14 cellular contexts compared by ENCODE assay signal in the genomic region with DNA sequence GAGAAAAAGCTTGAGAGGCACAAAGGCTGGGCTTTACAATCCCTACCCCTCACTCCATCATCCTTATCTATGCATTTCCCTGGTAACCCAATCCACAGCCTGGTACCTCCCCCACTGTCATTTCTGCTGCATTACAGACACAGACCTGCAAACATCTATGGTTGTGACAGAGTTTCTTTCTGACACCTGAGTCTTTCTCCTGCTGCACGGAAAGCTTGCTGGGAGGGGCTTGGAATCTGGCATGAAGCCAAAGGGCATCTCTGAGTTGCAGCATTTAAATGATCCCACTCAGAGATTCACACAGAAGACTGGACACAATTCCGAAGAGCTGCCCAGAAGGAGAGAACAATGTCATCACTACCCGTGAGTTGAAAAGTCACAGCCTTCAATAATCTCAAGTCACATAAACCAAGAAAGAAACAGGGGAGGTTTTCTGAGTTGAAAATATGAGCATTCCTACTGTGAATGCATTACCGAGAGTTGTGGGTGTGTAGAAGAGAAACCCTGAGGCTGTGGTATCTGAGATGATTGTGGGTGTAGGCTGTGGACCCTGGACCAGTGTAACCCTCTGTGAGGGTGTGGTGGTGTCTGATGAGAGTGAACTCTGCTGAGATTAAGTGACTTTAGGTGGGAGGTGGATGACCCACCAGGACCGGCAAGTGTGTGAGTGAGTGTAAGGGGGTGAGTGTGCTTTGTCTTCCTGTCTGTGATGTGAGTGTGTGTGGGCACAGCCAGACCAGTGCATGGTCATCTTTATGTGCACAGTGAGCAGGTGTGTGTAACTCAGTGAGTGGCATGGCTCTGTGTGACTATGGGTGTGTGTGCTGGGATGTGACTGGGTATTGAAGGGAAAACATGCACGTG. TPM values are rescaled to one million over a fixed set of nuclear protein-coding genes. Genes with fewer than 3 reads are reported as not detected.
DNase-seq lines count a peak whose midpoint lies in the region; ATAC-seq and TF ChIP-seq lines count a peak whose summit lies in the region.
"Had no signal": no experiment of that assay in that cellular context is flagged by ENCODE, and none has a peak within 500 bp of the region (broad histone marks: within the 10 kb centered on the region; RNA-seq: fewer than 3 reads in every experiment).

Gene LGALS14, plus strand, starts transcription at position 301 of the 864 bp plus-strand sequence. Its CDS starts 48 bp downstream, at position 349.

- peaks cover 10 to 22% (median 16%) of the 10 kb centered on the region in 10 experiments for H3K4me1 ChIP-seq in BLaER1 treated with 17β-estradiol and CSF1 and Interleukin-3, amounts not matched to agents 10 nM and 100 nM

- H3K36me3 Mint-ChIP-seq in activated naive CD4-positive, alpha-beta T cell treated with anti-CD3 and anti-CD28 coated beads, Interleukin-2, amount 50 U/mL, for 72 hours = peaks cover 5 to 35% of the 10 kb centered on the region in 2 donors
- H3K36me3 Mint-ChIP-seq: immature natural killer cell had no signal

- DNase-seq in GM13976 (ENCODE audit: low spot score) = peak; percentile 28
- peak; percentile 46 for DNase-seq in NCI-H345 treated with DMSO at 0.1 percent for 48 hours (lab: John Stamatoyannopoulos, UW; ENCODE audit: unreplicated experiment)
- peak in 1 of 2 donors; percentile 30 for DNase-seq in activated naive CD4-positive, alpha-beta T cell treated with anti-CD3 and anti-CD28 coated beads, Interleukin-2, amount 50 U/mL, for 72 hours (ENCODE audit: low spot score in 2 of 2)
- DNase-seq in RKO (ENCODE audit: low spot score) = no peak
- no peak for DNase-seq in ecto neural progenitor cell (ENCODE audit: low spot score)
- DNase-seq: activated CD4-positive, CD25-positive, alpha-beta regulatory T cell treated with anti-CD3 and anti-CD28 coated beads, Interleukin-2, amount 50 U/mL, for 72 hours; immature natural killer cell had no signal

- H3K4me2 ChIP-seq in BLaER1 treated with 17β-estradiol and CSF1 and Interleukin-3, amounts not matched to agents 10 nM and 100 nM = peak within 1 kb of the TSS in 8 of 11 experiments; percentile 20 to 54 (median 30); a peak in 8 of 22 replicates

- peak within 1 kb of the TSS; percentile 82 to 90 for H3K27ac Mint-ChIP-seq in activated naive CD4-positive, alpha-beta T cell treated with anti-CD3 and anti-CD28 coated beads, Interleukin-2, amount 50 U/mL, for 72 hours
- H3K27ac Mint-ChIP-seq: dendritic cell treated with granulocyte-macrophage colony-stimulating factor and Interleukin-4, amounts not matched to agents 40 ng/mL and 50 ng/mL, for 4 days; immature natural killer cell; stimulated activated naive CD8-positive, alpha-beta T cell treated with anti-CD3 and anti-CD28 coated beads, Interleukin-15, Interleukin-2, amounts not matched to agents 100 ng/mL and 50 ng/mL, for 24 hours had no signal

- H3K4me3 ChIP-seq in BLaER1 treated with 17β-estradiol and CSF1 and Interleukin-3, amounts not matched to agents 10 nM and 100 nM = no peak within 1 kb of the TSS

- no peaks in the 10 kb centered on the region for H3K27me3 ChIP-seq in BLaER1 treated with 17β-estradiol and CSF1 and Interleukin-3, amounts not matched to agents 10 nM and 100 nM

- peak within 1 kb of the TSS in 2 of 11 experiments; percentile 33 to 37; a peak in 3 of 22 replicates for H3K27ac ChIP-seq in BLaER1 treated with 17β-estradiol and CSF1 and Interleukin-3, amounts not matched to agents 10 nM and 100 nM
- H3K27ac ChIP-seq: C4-2B had no signal

- H3K36me3 ChIP-seq in BLaER1 treated with 17β-estradiol and CSF1 and Interleukin-3, amounts not matched to agents 10 nM and 100 nM = no peaks in the 10 kb centered on the region

- peak; percentile 76 to 92 for ATAC-seq in activated naive CD4-positive, alpha-beta T cell treated with anti-CD3 and anti-CD28 coated beads, Interleukin-2, amount 50 U/mL, for 72 hours
- ATAC-seq in GM21447 (IDR thresholded peaks at IDR 0.05; ENCODE audit: unreplicated experiment) = no peak
- no peak for ATAC-seq in HG02588 (IDR thresholded peaks at IDR 0.05; ENCODE audit: unreplicated experiment)

- 0 out of 22 replicates have a peak, but pooled peaks cover 0 to 4% (median 0%) of the 10 kb centered on the region in 11 experiments for H3K9me3 ChIP-seq in BLaER1 treated with 17β-estradiol and CSF1 and Interleukin-3, amounts not matched to agents 10 nM and 100 nM (replicated peaks in 1 of 11)

- in situ Hi-C loops in GM13976 (cut with MboI; ENCODE audit: low sequenced_read_pairs, unreplicated experiment) = no loop called here

- H3K9me3 Mint-ChIP-seq in activated naive CD4-positive, alpha-beta T cell treated with anti-CD3 and anti-CD28 coated beads, Interleukin-2, amount 50 U/mL, for 72 hours = peaks cover 8 to 25% of the 10 kb centered on the region in 2 donors
- H3K9me3 Mint-ChIP-seq: dendritic cell treated with granulocyte-macrophage colony-stimulating factor and Interleukin-4, amounts not matched to agents 40 ng/mL and 50 ng/mL, for 4 days; immature natural killer cell; stimulated activated naive CD8-positive, alpha-beta T cell treated with anti-CD3 and anti-CD28 coated beads, Interleukin-15, Interleukin-2, amounts not matched to agents 100 ng/mL and 50 ng/mL, for 24 hours had no signal

- no peak within 1 kb of the TSS for H3K9ac ChIP-seq in BLaER1 treated with 17β-estradiol and CSF1 and Interleukin-3, amounts not matched to agents 10 nM and 100 nM

- no peaks in the 10 kb centered on the region for H4K20me1 ChIP-seq in BLaER1 treated with 17β-estradiol and CSF1 and Interleukin-3, amounts not matched to agents 10 nM and 100 nM

- no peak for TF ChIP-seq CTCF in GM13976 (IDR thresholded peaks at IDR 0.05; ENCODE audit: borderline replicate concordance, control extremely low read depth, extremely low read depth, insufficient read depth, missing control alignments)

RNA-seq across cellular contexts. Expression of gene LGALS14, which starts in this region (rescaled TPM):
- total RNA-seq in activated naive CD4-positive, alpha-beta T cell treated with anti-CD3 and anti-CD28 coated beads, Interleukin-2, amount 50 U/mL, for 72 hours = 1 to 10 TPM; 3.3 to 5.1 TPM
- total RNA-seq: posterior vena cava had no signal

Comparison
In these comparisons a context has a peak if more than half of its experiments do, and no peak if none do; other contexts are left out.
1. DNase-seq: peak in GM13976 (single experiment) and NCI-H345 treated with DMSO at 0.1 percent for 48 hours (single experiment); none in RKO (single experiment) and ecto neural progenitor cell (single experiment).
2. ATAC-seq: peak in activated naive CD4-positive, alpha-beta T cell treated with anti-CD3 and anti-CD28 coated beads, Interleukin-2, amount 50 U/mL, for 72 hours (2 of 2); none in GM21447 (single experiment) and HG02588 (single experiment).